20 cellular contexts compared by ENCODE assay signal in the genomic region with DNA sequence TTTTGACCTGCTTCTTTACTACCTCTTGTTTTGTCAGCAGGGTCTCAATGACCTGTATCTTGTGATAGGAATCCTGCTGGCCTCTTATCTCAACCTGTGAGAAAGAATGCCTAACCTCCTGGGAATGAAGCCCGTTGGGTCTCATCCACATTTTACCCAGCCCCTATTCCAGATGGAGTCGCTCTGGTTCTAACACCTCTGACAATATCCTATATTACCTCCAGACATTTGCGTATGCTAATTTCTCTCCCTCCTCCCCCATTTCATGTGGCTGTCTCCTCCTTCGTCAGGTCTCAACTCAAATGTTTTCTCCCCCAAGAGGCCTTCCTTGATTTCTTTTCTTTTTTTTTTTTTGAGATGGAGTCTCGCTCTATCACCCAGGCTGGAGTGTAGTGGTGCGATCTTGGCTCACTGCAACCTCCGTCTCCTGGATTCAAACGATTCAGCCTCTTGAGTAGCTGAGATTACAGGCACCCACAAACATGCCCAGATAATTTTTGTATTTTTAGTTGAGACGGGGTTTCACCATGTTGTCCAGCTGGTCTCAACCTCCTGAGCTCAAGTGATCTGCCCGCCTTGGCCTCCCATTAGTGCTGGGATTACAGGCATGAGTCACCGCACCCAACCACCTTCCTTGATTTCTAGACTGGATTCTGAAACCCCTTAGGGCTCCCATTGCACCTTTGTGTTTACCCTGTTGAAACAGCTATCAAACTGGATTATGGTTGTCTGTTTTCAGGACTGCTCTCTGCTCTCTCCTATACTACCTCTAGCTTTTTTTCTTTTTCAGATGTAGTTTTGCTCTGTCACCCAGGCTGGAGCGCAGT. TPM values are rescaled to one million over a fixed set of nuclear protein-coding genes. Genes with fewer than 3 reads are reported as not detected.
DNase-seq lines count a peak whose midpoint lies in the region; ATAC-seq and TF ChIP-seq lines count a peak whose summit lies in the region.
"Had no signal": no experiment of that assay in that cellular context is flagged by ENCODE, and none has a peak within 500 bp of the region (broad histone marks: within the 10 kb centered on the region; RNA-seq: fewer than 3 reads in every experiment).

No MANE protein-coding gene starts in this region.

- H3K36me3 ChIP-seq in cardiac muscle cell (no peaks in the 10 kb centered on the region), heart left ventricle (no peaks in the 10 kb centered on the region), hepatocyte (replicated peaks; ENCODE audit: insufficient read depth, low read depth) (no peaks in the 10 kb centered on the region), suprapubic skin (no peaks in the 10 kb centered on the region)
- H3K36me3 ChIP-seq: thoracic aorta had no signal

- H3K27ac ChIP-seq in cardiac muscle cell (peak overlapping the region; percentile 56), heart left ventricle (no peak overlapping the region), hepatocyte (peak overlapping the region; percentile 80), suprapubic skin (peak overlapping the region; percentile 29)
- H3K27ac ChIP-seq: C4-2B, dorsolateral prefrontal cortex, thoracic aorta had no signal

- WGBS in heart left ventricle, 4 donors = 68 to 73% (median 72%) methylated on average over 12 of the region's 12 CpGs
- WGBS in hepatocyte (ENCODE audit: low lambda C conversion rate, missing lambda C conversion rate) = 63% methylated on average over 12 of the region's 12 CpGs
- 89% methylated on average over 12 of the region's 12 CpGs for WGBS in suprapubic skin

- peak overlapping the region; percentile 70 for H3K27ac Mint-ChIP-seq in WTC11
- no peak overlapping the region for H3K27ac Mint-ChIP-seq in activated T-helper 17 cell treated with anti-CD3 and anti-CD28 coated beads, Interleukin-2, amount 50 U/mL, for 72 hours
- H3K27ac Mint-ChIP-seq: activated CD8-positive, alpha-beta T cell treated with anti-CD3 and anti-CD28 coated beads for 36 hours; activated T-cell treated with anti-CD3 and anti-CD28 coated beads, Interleukin-2, amount 50 U/mL, for 24 hours; memory B cell; T-helper 1 cell treated with Interleukin-12 subunit alpha and Interleukin-12 subunit beta and Interleukin-4 antibody, amounts not matched to agents 30 μg/mL and 1 μg/mL, for 36 hours had no signal

- H3K27me3 Mint-ChIP-seq in WTC11 (ENCODE audit: low read depth) = no peaks in the 10 kb centered on the region
- H3K27me3 Mint-ChIP-seq in activated T-helper 17 cell treated with anti-CD3 and anti-CD28 coated beads, Interleukin-2, amount 50 U/mL, for 72 hours = peaks cover 22% of the 10 kb centered on the region
- H3K27me3 Mint-ChIP-seq: natural killer cell treated with Interleukin-12 subunit alpha and Interleukin-12 subunit beta and Interleukin-15 and Interleukin-18, amount 100 ng/mL, for 72 hours had no signal

- H3K4me1 ChIP-seq in cardiac muscle cell (ENCODE audit: low read depth) = peaks cover 16% of the 10 kb centered on the region
- peaks cover 0 to 33% (median 8%) of the 10 kb centered on the region in 12 donors for H3K4me1 ChIP-seq in heart left ventricle
- H3K4me1 ChIP-seq in hepatocyte (ENCODE audit: insufficient read depth) = peaks cover 15% of the 10 kb centered on the region
- peaks cover 28% of the 10 kb centered on the region for H3K4me1 ChIP-seq in suprapubic skin

- H3K9me3 ChIP-seq in cardiac muscle cell (ENCODE audit: low read depth) (no peaks in the 10 kb centered on the region), heart left ventricle (no peaks in the 10 kb centered on the region), hepatocyte (ENCODE audit: low read depth) (no peaks in the 10 kb centered on the region), suprapubic skin (no peaks in the 10 kb centered on the region)
- H3K9me3 ChIP-seq: thoracic aorta had no signal

- H3K9me3 Mint-ChIP-seq in WTC11 = 0 out of 2 replicates have a peak, but pooled peaks cover 3% of the 10 kb centered on the region
- no peaks in the 10 kb centered on the region for H3K9me3 Mint-ChIP-seq in activated T-helper 17 cell treated with anti-CD3 and anti-CD28 coated beads, Interleukin-2, amount 50 U/mL, for 72 hours
- H3K9me3 Mint-ChIP-seq: activated CD8-positive, alpha-beta T cell treated with anti-CD3 and anti-CD28 coated beads for 36 hours; activated naive CD4-positive, alpha-beta T cell treated with anti-CD3 and anti-CD28 coated beads, Interleukin-2, amount 50 U/mL, for 72 hours; activated T-cell treated with anti-CD3 and anti-CD28 coated beads, Interleukin-2, amount 50 U/mL, for 24 hours; memory B cell; natural killer cell treated with Interleukin-12 subunit alpha and Interleukin-12 subunit beta and Interleukin-15 and Interleukin-18, amount 100 ng/mL, for 72 hours; T-helper 1 cell treated with Interleukin-12 subunit alpha and Interleukin-12 subunit beta and Interleukin-4 antibody, amounts not matched to agents 30 μg/mL and 1 μg/mL, for 36 hours had no signal

- H3K4me3 Mint-ChIP-seq in WTC11 = no peak overlapping the region
- H3K4me3 Mint-ChIP-seq in activated T-helper 17 cell treated with anti-CD3 and anti-CD28 coated beads, Interleukin-2, amount 50 U/mL, for 72 hours = no peak overlapping the region
- H3K4me3 Mint-ChIP-seq: activated CD8-positive, alpha-beta T cell treated with anti-CD3 and anti-CD28 coated beads for 36 hours; activated T-cell treated with anti-CD3 and anti-CD28 coated beads, Interleukin-2, amount 50 U/mL, for 24 hours; brain; memory B cell; natural killer cell treated with Interleukin-12 subunit alpha and Interleukin-12 subunit beta and Interleukin-15 and Interleukin-18, amount 100 ng/mL, for 72 hours; T-helper 1 cell treated with Interleukin-12 subunit alpha and Interleukin-12 subunit beta and Interleukin-4 antibody, amounts not matched to agents 30 μg/mL and 1 μg/mL, for 36 hours had no signal

- ATAC-seq in heart left ventricle (no peak), WTC11 (peak; percentile 23)
- ATAC-seq in activated T-helper 17 cell treated with anti-CD3 and anti-CD28 coated beads, Interleukin-2, amount 50 U/mL, for 72 hours (replicated peaks) = no peak
- ATAC-seq: activated CD8-positive, alpha-beta T cell treated with anti-CD3 and anti-CD28 coated beads for 36 hours; activated naive CD4-positive, alpha-beta T cell treated with anti-CD3 and anti-CD28 coated beads, Interleukin-2, amount 50 U/mL, for 72 hours; natural killer cell treated with Interleukin-12 subunit alpha and Interleukin-12 subunit beta and Interleukin-15 and Interleukin-18, amount 100 ng/mL, for 72 hours had no signal

- no peak for TF ChIP-seq EP300 in suprapubic skin (IDR thresholded peaks at IDR 0.05)

- no peaks in the 10 kb centered on the region for H3K79me2 ChIP-seq in hepatocyte

- CTCF ChIA-PET in WTC11 (lab: Charles Lee) = interaction anchor here (0.5 kb wide), 1 partner anchor 416 kb away, joined by 4 read pairs; no protein-coding TSS in a partner anchor

- H2AFZ ChIP-seq in hepatocyte = no peak overlapping the region

- TF ChIP-seq CTCF in cardiac muscle cell (IDR thresholded peaks at IDR 0.05; ENCODE audit: low read depth, low read length) = no peak
- no peak for TF ChIP-seq CTCF in heart left ventricle (IDR thresholded peaks at IDR 0.05)
- TF ChIP-seq CTCF in WTC11 (IDR thresholded peaks at IDR 0.05) = no peak
- no peak for TF ChIP-seq CTCF in hepatocyte (IDR thresholded peaks at IDR 0.05; ENCODE audit: poor library complexity)
- no peak for TF ChIP-seq CTCF in suprapubic skin (IDR thresholded peaks at IDR 0.05)

- no peaks in the 10 kb centered on the region for H3K36me3 Mint-ChIP-seq in WTC11
- H3K36me3 Mint-ChIP-seq in activated T-helper 17 cell treated with anti-CD3 and anti-CD28 coated beads, Interleukin-2, amount 50 U/mL, for 72 hours (ENCODE audit: low read depth) = no peaks in the 10 kb centered on the region
- H3K36me3 Mint-ChIP-seq: activated naive CD4-positive, alpha-beta T cell treated with anti-CD3 and anti-CD28 coated beads, Interleukin-2, amount 50 U/mL, for 72 hours; brain; memory B cell; natural killer cell treated with Interleukin-12 subunit alpha and Interleukin-12 subunit beta and Interleukin-15 and Interleukin-18, amount 100 ng/mL, for 72 hours had no signal

- no peak overlapping the region for H3K4me3 ChIP-seq in cardiac muscle cell
- H3K4me3 ChIP-seq in heart left ventricle = no peak overlapping the region
- no peak overlapping the region for H3K4me3 ChIP-seq in hepatocyte
- H3K4me3 ChIP-seq in suprapubic skin = no peak overlapping the region
- H3K4me3 ChIP-seq: dorsolateral prefrontal cortex, thoracic aorta had no signal

- no peak overlapping the region for H3K4me2 ChIP-seq in hepatocyte

- H3K27me3 ChIP-seq in cardiac muscle cell (no peaks in the 10 kb centered on the region), heart left ventricle (no peaks in the 10 kb centered on the region), hepatocyte (no peaks in the 10 kb centered on the region), suprapubic skin (no peaks in the 10 kb centered on the region)
- H3K27me3 ChIP-seq: dorsolateral prefrontal cortex had no signal

- no peaks in the 10 kb centered on the region for H3K9me2 ChIP-seq in hepatocyte (replicated peaks; ENCODE audit: insufficient read depth)

- intact Hi-C loops in heart left ventricle (cut with DNase I) = no loop called here

- peaks cover 63% of the 10 kb centered on the region for H3K4me1 Mint-ChIP-seq in WTC11
- H3K4me1 Mint-ChIP-seq in activated T-helper 17 cell treated with anti-CD3 and anti-CD28 coated beads, Interleukin-2, amount 50 U/mL, for 72 hours = peaks cover under 1% of the 10 kb centered on the region

- no peaks in the 10 kb centered on the region for H4K20me1 ChIP-seq in hepatocyte (ENCODE audit: insufficient read depth, poor library complexity, severe bottlenecking)

- DNase-seq in cardiac muscle cell (ENCODE audit: low read depth in 1 of 2, low spot score in 1 of 2) (peak in 1 of 2 donors; percentile 22), heart left ventricle (no peak), WTC11 (ENCODE audit: low spot score) (no peak), hepatocyte (ENCODE audit: low spot score) (peak; percentile 51), suprapubic skin (ENCODE audit: low spot score in 2 of 2) (no peak), AG08396 (ENCODE audit: low spot score) (no peak), cerebellum (ENCODE audit: low spot score) (no peak)
- DNase-seq: activated CD8-positive, alpha-beta T cell treated with anti-CD3 and anti-CD28 coated beads for 36 hours; activated T-cell treated with anti-CD3 and anti-CD28 coated beads, Interleukin-2, amount 50 U/mL, for 24 hours; dorsolateral prefrontal cortex; erythroblast; glutamatergic neuron had no signal

- POLR2A ChIA-PET in WTC11 (lab: Charles Lee) = interaction anchor here (0.7 kb wide), 1 partner anchor 9 kb away, joined by 3 read pairs; no protein-coding TSS in a partner anchor

- TF ChIP-seq POLR2A in heart left ventricle (IDR thresholded peaks at IDR 0.05) (no peak), suprapubic skin (IDR thresholded peaks at IDR 0.05) (no peak)

RNA-seq across cellular contexts. Expression of a gene that starts 49.5 kb away (rescaled TPM):
- total RNA-seq in cardiac muscle cell (26.5 and 27.4 TPM in 2 replicates), heart left ventricle (10 to 100 TPM; 17.0 to 60.4 (median 33.5) TPM), WTC11 (2021) (62.4 to 71.5 TPM (median 69.4 TPM) in 3 replicates), hepatocyte (41.8 and 42.5 TPM in 2 replicates), suprapubic skin (10 to 100 TPM in 2 of 4 donors, 1 to 10 TPM in 2; 8.8 to 12.7 (median 10.1) TPM), cerebellum (38.2 TPM)
- polyA plus RNA-seq in cardiac muscle cell (11.5 and 18.0 TPM in 2 replicates), heart left ventricle (10 to 100 TPM in 1 of 2 donors, 1 to 10 TPM in 1; 7.0 to 29.3 TPM), hepatocyte (12.0 and 12.9 TPM in 2 replicates)
- total RNA-seq in activated T-helper 17 cell treated with anti-CD3 and anti-CD28 coated beads, Interleukin-2, amount 50 U/mL, for 72 hours = 10 to 100 TPM; 19.5 to 25.8 TPM

RNA-seq across cellular contexts. Expression of a gene that starts 49.5 kb away (rescaled TPM):
- 7.6 and 9.4 TPM in 2 replicates for total RNA-seq in cardiac muscle cell
- 3.9 and 4.4 TPM in 2 replicates for polyA plus RNA-seq in cardiac muscle cell
- 10 to 100 TPM in 1 of 9 donors, 1 to 10 TPM in 8; 4.6 to 12.5 (median 6.3) TPM for total RNA-seq in heart left ventricle
- polyA plus RNA-seq in heart left ventricle = 1 to 10 TPM; 5.3 to 5.5 TPM
- total RNA-seq in WTC11 (2021) = 6.3 to 6.5 TPM (median 6.5 TPM) in 3 replicates
- total RNA-seq in hepatocyte = 6.7 and 10.4 TPM in 2 replicates
- polyA plus RNA-seq in hepatocyte = 4.9 and 8.2 TPM in 2 replicates
- total RNA-seq in suprapubic skin = 10 to 100 TPM in 2 of 4 donors, 1 to 10 TPM in 2; 5.7 to 15.6 (median 9.2) TPM
- total RNA-seq in cerebellum = 8.7 TPM
- 10 to 100 TPM; 17.7 to 18.3 TPM for total RNA-seq in activated T-helper 17 cell treated with anti-CD3 and anti-CD28 coated beads, Interleukin-2, amount 50 U/mL, for 72 hours

Comparison
In these comparisons a context has a peak if more than half of its experiments do, and no peak if none do; other contexts are left out.
1. H3K27ac ChIP-seq: peak in cardiac muscle cell (single experiment), hepatocyte (single experiment) and suprapubic skin (single experiment); none in heart left ventricle (0 of 12).